ENCODE assay signal across 1 cellular context in genomic region chr3:109005443-109005842, GRCh38.
TF ChIP-seq lines count a peak whose summit lies in the region.

No MANE protein-coding gene starts in this region.

TF ChIP-seq in GM23338, 12 proteins besides CTCF, POLR2A, EP300 and RAD21:
- TF ChIP-seq, protein P1, sequence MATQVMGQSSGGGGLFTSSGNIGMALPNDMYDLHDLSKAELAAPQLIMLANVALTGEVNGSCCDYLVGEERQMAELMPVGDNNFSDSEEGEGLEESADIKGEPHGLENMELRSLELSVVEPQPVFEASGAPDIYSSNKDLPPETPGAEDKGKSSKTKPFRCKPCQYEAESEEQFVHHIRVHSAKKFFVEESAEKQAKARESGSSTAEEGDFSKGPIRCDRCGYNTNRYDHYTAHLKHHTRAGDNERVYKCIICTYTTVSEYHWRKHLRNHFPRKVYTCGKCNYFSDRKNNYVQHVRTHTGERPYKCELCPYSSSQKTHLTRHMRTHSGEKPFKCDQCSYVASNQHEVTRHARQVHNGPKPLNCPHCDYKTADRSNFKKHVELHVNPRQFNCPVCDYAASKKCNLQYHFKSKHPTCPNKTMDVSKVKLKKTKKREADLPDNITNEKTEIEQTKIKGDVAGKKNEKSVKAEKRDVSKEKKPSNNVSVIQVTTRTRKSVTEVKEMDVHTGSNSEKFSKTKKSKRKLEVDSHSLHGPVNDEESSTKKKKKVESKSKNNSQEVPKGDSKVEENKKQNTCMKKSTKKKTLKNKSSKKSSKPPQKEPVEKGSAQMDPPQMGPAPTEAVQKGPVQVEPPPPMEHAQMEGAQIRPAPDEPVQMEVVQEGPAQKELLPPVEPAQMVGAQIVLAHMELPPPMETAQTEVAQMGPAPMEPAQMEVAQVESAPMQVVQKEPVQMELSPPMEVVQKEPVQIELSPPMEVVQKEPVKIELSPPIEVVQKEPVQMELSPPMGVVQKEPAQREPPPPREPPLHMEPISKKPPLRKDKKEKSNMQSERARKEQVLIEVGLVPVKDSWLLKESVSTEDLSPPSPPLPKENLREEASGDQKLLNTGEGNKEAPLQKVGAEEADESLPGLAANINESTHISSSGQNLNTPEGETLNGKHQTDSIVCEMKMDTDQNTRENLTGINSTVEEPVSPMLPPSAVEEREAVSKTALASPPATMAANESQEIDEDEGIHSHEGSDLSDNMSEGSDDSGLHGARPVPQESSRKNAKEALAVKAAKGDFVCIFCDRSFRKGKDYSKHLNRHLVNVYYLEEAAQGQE (IDR thresholded peaks at IDR 0.05; ENCODE audit: unreplicated experiment): no peak
- TF ChIP-seq EZH2phosphoT487 (IDR thresholded peaks at IDR 0.05; ENCODE audit: unreplicated experiment): no peak
